In the genomic region with DNA sequence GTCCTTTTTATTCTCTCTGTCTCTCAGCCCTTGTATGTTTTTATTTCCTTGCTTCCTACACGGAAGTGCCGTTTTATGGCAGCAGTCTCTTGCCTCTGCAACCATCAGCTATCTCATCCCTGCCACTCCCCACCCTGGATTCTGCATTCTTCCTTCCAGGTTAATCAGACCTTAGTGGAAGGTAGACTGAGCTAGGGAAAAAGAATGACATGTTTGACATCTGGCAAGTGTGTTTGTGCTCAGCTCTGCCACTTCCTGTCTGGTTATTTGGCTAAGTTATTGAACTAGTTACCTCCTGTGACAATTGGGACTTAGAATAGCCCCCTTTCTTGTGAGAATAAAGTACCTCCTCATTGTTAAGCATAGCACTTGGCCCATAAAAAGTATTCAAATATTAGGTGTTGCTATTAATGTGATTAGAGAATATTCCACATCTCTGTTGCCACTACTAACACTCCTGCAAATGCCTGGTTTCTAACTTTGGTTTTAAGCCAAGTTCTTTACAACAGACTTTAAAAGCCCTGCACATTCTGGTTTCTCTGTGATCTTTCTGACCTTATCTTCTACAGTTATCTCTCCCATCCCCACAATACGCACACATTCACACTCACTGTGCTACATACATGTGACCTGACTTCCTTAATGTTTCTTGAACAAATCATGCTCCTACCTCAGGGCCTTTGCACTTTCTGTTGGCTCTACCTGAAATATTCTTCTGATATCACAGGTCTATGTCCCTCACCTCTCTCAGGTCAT, we compare ENCODE assay signal across 8 cellular contexts. TPM values are rescaled to one million over a fixed set of nuclear protein-coding genes. Genes with fewer than 3 reads are reported as not detected.
DNase-seq lines count a peak whose midpoint lies in the region; ATAC-seq and TF ChIP-seq lines count a peak whose summit lies in the region.

No MANE protein-coding gene starts in this region.

- intact Hi-C loops in CD4-positive, alpha-beta memory T cell (cut with micrococcal nuclease) = loop anchor here (1.0 kb wide), 4 partner anchors 11 to 325 kb away; a partner anchor contains a TSS
- intact Hi-C loops in posterior vena cava (cut with DNase I) = no loop called here

- no peaks in the 10 kb centered on the region for H3K27me3 ChIP-seq in CD4-positive, alpha-beta memory T cell (ENCODE audit: insufficient read depth, low read length)

- peak overlapping the region; percentile 81 to 94 (median 88) for H3K4me3 Mint-ChIP-seq in CD4-positive, alpha-beta memory T cell

- DNase-seq in CD4-positive, alpha-beta memory T cell = peak; percentile 65 to 76 (median 72)
- peak; percentile 28 for DNase-seq in erythroblast (lab: John Stamatoyannopoulos, UW)
- no peak for DNase-seq in substantia nigra (lab: John Stamatoyannopoulos, UW)
- DNase-seq in epidermal melanocyte (ENCODE audit: insufficient read length, low spot score) = no peak
- DNase-seq in posterior vena cava (ENCODE audit: low spot score) = no peak
- no peak for DNase-seq in pons (ENCODE audit: low spot score)

- H3K4me1 Mint-ChIP-seq in CD4-positive, alpha-beta memory T cell = peaks cover 34 to 45% (median 40%) of the 10 kb centered on the region in 4 donors

- peak overlapping the region; percentile 84 to 99 (median 98) for H3K27ac Mint-ChIP-seq in CD4-positive, alpha-beta memory T cell

- H3K27me3 Mint-ChIP-seq in CD4-positive, alpha-beta memory T cell = no peaks in the 10 kb centered on the region

- no peak for TF ChIP-seq POLR2A in erythroblast (IDR thresholded peaks at IDR 0.05; ENCODE audit: low read length)

- ATAC-seq in GM19452 (IDR thresholded peaks at IDR 0.05; ENCODE audit: unreplicated experiment) = peak; percentile 54

- POLR2A ChIA-PET in CD4-positive, alpha-beta memory T cell (lab: Charles Lee; ENCODE audit: partially characterized antibody) = interaction anchor here (0.6 to 9.2 kb wide), 22 partner anchors 10 to 552 kb away, joined by 3 to 172 read pairs (median 4); a partner anchor contains a TSS

- no peaks in the 10 kb centered on the region for H3K36me3 Mint-ChIP-seq in CD4-positive, alpha-beta memory T cell

- CTCF ChIA-PET in CD4-positive, alpha-beta memory T cell (lab: Charles Lee; ENCODE audit: partially characterized antibody) = interaction anchor here (0.7 to 9.5 kb wide), 18 partner anchors 11 to 356 kb away, joined by 3 to 128 read pairs (median 7); a partner anchor contains a TSS

- peak overlapping the region; percentile 25 to 60 for H3K4me3 ChIP-seq in CD4-positive, alpha-beta memory T cell (ENCODE audit: low read length in 2 of 2)

- peak overlapping the region; percentile 80 for H3K27ac ChIP-seq in CD4-positive, alpha-beta memory T cell (ENCODE audit: low read depth, low read length)
- peak overlapping the region; percentile 97 for H3K27ac ChIP-seq in KOPT-K1 (ENCODE audit: low read depth, low read length, poor library complexity, severe bottlenecking)
- peak overlapping the region; percentile 52 for H3K27ac ChIP-seq in substantia nigra (ENCODE audit: low read depth, low read length, poor library complexity, severe bottlenecking)

- H3K9me3 Mint-ChIP-seq in CD4-positive, alpha-beta memory T cell = peaks cover 0 to 1% (median 0%) of the 10 kb centered on the region in 8 donors

- H3K9me3 ChIP-seq in CD4-positive, alpha-beta memory T cell (ENCODE audit: control insufficient read depth in 1 of 2, low read length in 2 of 2) = no peaks in the 10 kb centered on the region
- H3K9me3 ChIP-seq in KOPT-K1 (ENCODE audit: insufficient read depth, low read length, poor library complexity, severe bottlenecking) = no peaks in the 10 kb centered on the region

- no peaks in the 10 kb centered on the region for H3K36me3 ChIP-seq in CD4-positive, alpha-beta memory T cell (ENCODE audit: insufficient read depth, low read length)
- H3K36me3 ChIP-seq in KOPT-K1 (ENCODE audit: insufficient read depth, low read length) = no peaks in the 10 kb centered on the region

- peaks cover 36% of the 10 kb centered on the region for H3K4me1 ChIP-seq in CD4-positive, alpha-beta memory T cell (ENCODE audit: insufficient read depth, low read length)

RNA-seq across cellular contexts. Expression of a gene that starts 10.8 kb away (rescaled TPM):
- 10 to 100 TPM; 48.8 to 54.1 TPM for total RNA-seq in CD4-positive, alpha-beta memory T cell
- 100 to 1,000 TPM in 1 of 2 donors, 10 to 100 TPM in 1; 66.5 to 100 TPM for polyA plus RNA-seq in CD4-positive, alpha-beta memory T cell
- 10 to 100 TPM; 38.7 to 52.8 TPM for total RNA-seq in posterior vena cava

Comparison
In these comparisons a context has a peak if more than half of its experiments do, and no peak if none do; other contexts are left out.
1. DNase-seq: peak in CD4-positive, alpha-beta memory T cell (5 of 5) and erythroblast (2 of 2); none in substantia nigra (0 of 49), epidermal melanocyte (single experiment), posterior vena cava (single experiment) and pons (single experiment).
2. Peak in every context shown above with its lines, with median percentiles within 50 percentile points of each other: H3K27ac ChIP-seq.